In genomic region chr2:127560201-127560928, GRCh38 we compare ENCODE assay signal across 19 cellular contexts. TPM values are rescaled to one million over a fixed set of nuclear protein-coding genes. Genes with fewer than 3 reads are reported as not detected.
DNase-seq lines count a peak whose midpoint lies in the region; ATAC-seq and TF ChIP-seq lines count a peak whose summit lies in the region.
"Had no signal": no experiment of that assay in that cellular context is flagged by ENCODE, and none has a peak within 500 bp of the region (broad histone marks: within the 10 kb centered on the region; RNA-seq: fewer than 3 reads in every experiment).

No MANE protein-coding gene starts in this region.

- ATAC-seq in left ventricle myocardium superior (no peak), GM18873 (IDR thresholded peaks at IDR 0.05; ENCODE audit: low FRiP score, unreplicated experiment) (no peak)
- no peak for ATAC-seq in stimulated activated naive CD8-positive, alpha-beta T cell treated with anti-CD3 and anti-CD28 coated beads, Interleukin-15, Interleukin-2, amounts not matched to agents 100 U/mL and 50 U/mL, for 24 hours
- ATAC-seq: K562 had no signal

- H3K9me3 Mint-ChIP-seq in neural progenitor cell: peaks cover 3% of the 10 kb centered on the region
- H3K9me3 Mint-ChIP-seq: type B pancreatic cell had no signal

- no peaks in the 10 kb centered on the region for H3F3A ChIP-seq in neural progenitor cell (ENCODE audit: low read depth)

- H3K4me3 ChIP-seq in right atrium auricular region (no peak overlapping the region), cardiac fibroblast (replicated peaks in 1 of 2; ENCODE audit: low read depth in 2 of 2, low read length in 2 of 2) (no peak overlapping the region), neural progenitor cell (no peak overlapping the region), transverse colon (no peak overlapping the region)
- H3K4me3 ChIP-seq: K562 had no signal

- intact Hi-C loops in left ventricle myocardium superior (cut with micrococcal nuclease) (no loop called here), transverse colon (cut with DNase I; ENCODE audit: low total_unique reads) (no loop called here)

- peaks cover 10% of the 10 kb centered on the region for H3K27me3 Mint-ChIP-seq in neural progenitor cell (ENCODE audit: insufficient read depth, low read depth)

- H3K27ac Mint-ChIP-seq in neural progenitor cell: no peak overlapping the region
- H3K27ac Mint-ChIP-seq: B cell; T-helper 2 cell treated with Interferon-gamma antibody and Interleukin-4, amounts not matched to agents 5 μg/mL and 100 μg/mL, for 36 hours; type B pancreatic cell had no signal

- no peak overlapping the region for H3K4me3 Mint-ChIP-seq in neural progenitor cell
- H3K4me3 Mint-ChIP-seq: B cell; T-helper 2 cell treated with Interferon-gamma antibody and Interleukin-4, amounts not matched to agents 5 μg/mL and 100 μg/mL, for 36 hours; type B pancreatic cell had no signal

- TF ChIP-seq POLR2A in transverse colon (IDR thresholded peaks at IDR 0.05): no peak

- no peaks in the 10 kb centered on the region for H3K36me3 ChIP-seq in right atrium auricular region
- no peaks in the 10 kb centered on the region for H3K36me3 ChIP-seq in neural progenitor cell
- peaks cover 0 to 5% (median 0%) of the 10 kb centered on the region in 4 donors for H3K36me3 ChIP-seq in transverse colon
- H3K36me3 ChIP-seq: neutrophil had no signal

- H3K4me2 ChIP-seq in neural progenitor cell: no peak overlapping the region

- no peaks in the 10 kb centered on the region for H3K27me3 ChIP-seq in right atrium auricular region
- no peaks in the 10 kb centered on the region for H3K27me3 ChIP-seq in neural progenitor cell
- no peaks in the 10 kb centered on the region for H3K27me3 ChIP-seq in transverse colon

- in situ Hi-C loops in transverse colon (cut with MboI; ENCODE audit: low pct_ligation_motif_present in 1 of 4, low pct_unique_long_range_greater_than_20kb in 1 of 4, low sequenced_read_pairs in 3 of 4): no loop called here

- H3K79me2 ChIP-seq in neural progenitor cell (ENCODE audit: low read depth): no peaks in the 10 kb centered on the region

- peak overlapping the region; percentile 45 for H2AFZ ChIP-seq in neural progenitor cell (replicated peaks)

- DNase-seq in right atrium auricular region (ENCODE audit: low spot score) (peak; percentile 42), left ventricle myocardium superior (no peak), cardiac fibroblast (ENCODE audit: low read depth in 2 of 2) (peak in 1 of 2 donors; percentile 57), neural progenitor cell (ENCODE audit: low spot score) (peak; percentile 21), NCI-H2196 treated with DMSO at 0.1 percent for 48 hours (lab: John Stamatoyannopoulos, UW; ENCODE audit: unreplicated experiment) (no peak), transverse colon (no peak)
- DNase-seq in stimulated activated naive CD8-positive, alpha-beta T cell treated with anti-CD3 and anti-CD28 coated beads, Interleukin-15, Interleukin-2, amounts not matched to agents 100 U/mL and 50 U/mL, for 24 hours: no peak
- DNase-seq: activated CD4-positive, alpha-beta T cell treated with anti-CD3 and anti-CD28 coated beads, Interleukin-2, amount 50 U/mL, for 4 hours; activated naive CD4-positive, alpha-beta T cell; central memory CD4-positive, alpha-beta T cell; NCI-H1436; NCI-H748 treated with DMSO at 0.1 percent for 48 hours had no signal

- no peaks in the 10 kb centered on the region for H3K4me1 Mint-ChIP-seq in neural progenitor cell

- no peak for TF ChIP-seq EP300 in transverse colon (IDR thresholded peaks at IDR 0.05; ENCODE audit: low read depth)

- TF ChIP-seq CTCF in right atrium auricular region (IDR thresholded peaks at IDR 0.05) (no peak), cardiac fibroblast (IDR thresholded peaks at IDR 0.05; ENCODE audit: low read depth, low read length) (peak; percentile 36), neural progenitor cell (IDR thresholded peaks at IDR 0.05) (no peak), transverse colon (IDR thresholded peaks at IDR 0.05) (no peak)

- H3K36me3 Mint-ChIP-seq in neural progenitor cell: no peaks in the 10 kb centered on the region
- H3K36me3 Mint-ChIP-seq: type B pancreatic cell had no signal

- H3K9me3 ChIP-seq in right atrium auricular region (peaks cover 0 to 11% of the 10 kb centered on the region in 2 donors), neural progenitor cell (ENCODE audit: low read depth) (no peaks in the 10 kb centered on the region), transverse colon (peaks cover 0 to 4% of the 10 kb centered on the region in 2 donors)
- H3K9me3 ChIP-seq: neutrophil had no signal

- no peaks in the 10 kb centered on the region for H4K20me1 ChIP-seq in neural progenitor cell (ENCODE audit: low read depth)

- H3K27ac ChIP-seq in right atrium auricular region (no peak overlapping the region), neural progenitor cell (no peak overlapping the region), transverse colon (no peak overlapping the region)
- H3K27ac ChIP-seq: epithelial cell of prostate, neutrophil had no signal

- no peak overlapping the region for H3K9ac ChIP-seq in neural progenitor cell

- H3K4me1 ChIP-seq in right atrium auricular region (no peaks in the 10 kb centered on the region), neural progenitor cell (no peaks in the 10 kb centered on the region), transverse colon (peaks cover 0 to 9% (median 0%) of the 10 kb centered on the region in 4 donors)

- 83% methylated on average over 12 of the region's 13 CpGs; no CpG with 5 or more reads in 1 of the 2 donors for WGBS in transverse colon (ENCODE audit: low coverage in 1 of 2), 2 donors

RNA-seq across cellular contexts. Expression of gene MYO7B, which starts 24.9 kb away (rescaled TPM):
- total RNA-seq in right atrium auricular region: under 1 TPM; 0.52 to 0.67 TPM
- total RNA-seq in left ventricle myocardium superior: 0.42 TPM
- total RNA-seq in neural progenitor cell (ENCODE audit: low replicate concordance): 0.03 TPM in 1 of 2 replicates, not detected in the other
- 100 to 1,000 TPM; 242 to 637 (median 280) TPM for total RNA-seq in transverse colon
- total RNA-seq: K562 had no signal

RNA-seq across cellular contexts. Expression of gene IWS1, which starts 34.1 kb away (rescaled TPM):
- total RNA-seq in right atrium auricular region (10 to 100 TPM; 43.3 to 46.4 TPM), left ventricle myocardium superior (58.1 TPM), neural progenitor cell (ENCODE audit: low replicate concordance) (77.8 and 115 TPM in 2 replicates), transverse colon (100 to 1,000 TPM in 1 of 4 donors, 10 to 100 TPM in 3; 27.3 to 139 (median 45.4) TPM)

Comparison
In these comparisons a context has a peak if more than half of its experiments do, and no peak if none do; other contexts are left out.
1. DNase-seq: peak in right atrium auricular region (single experiment) and neural progenitor cell (single experiment); none in left ventricle myocardium superior (single experiment), stimulated activated naive CD8-positive, alpha-beta T cell treated with anti-CD3 and anti-CD28 coated beads, Interleukin-15, Interleukin-2, amounts not matched to agents 100 U/mL and 50 U/mL, for 24 hours (single experiment), NCI-H2196 treated with DMSO at 0.1 percent for 48 hours (single experiment) and transverse colon (single experiment).
2. RNA of gene MYO7B, which starts 24.9 kb away (total RNA-seq): 242 to 637 TPM in transverse colon; 0.52 to 0.67 TPM in right atrium auricular region, 0.42 TPM in left ventricle myocardium superior (single experiment) and 0.03 TPM in neural progenitor cell; every median in the first group is over 100 times any median in the second.